Comparison of ENCODE assay signal across 20 cellular contexts in genomic region chr2:97796465-97797126, GRCh38.
DNase-seq lines count a peak whose midpoint lies in the region; ATAC-seq and TF ChIP-seq lines count a peak whose summit lies in the region.
"Had no signal": no experiment of that assay in that cellular context is flagged by ENCODE, and none has a peak within 500 bp of the region (broad histone marks: within the 10 kb centered on the region; RNA-seq: fewer than 3 reads in every experiment).

No MANE protein-coding gene starts in this region.

- peaks cover 69% of the 10 kb centered on the region for H3K36me3 ChIP-seq in lower lobe of right lung

- no peak overlapping the region for H3K4me3 ChIP-seq in lower lobe of right lung
- H3K4me3 ChIP-seq: BLaER1, HAP-1 had no signal

- no peaks in the 10 kb centered on the region for H3K27me3 Mint-ChIP-seq in brain
- H3K27me3 Mint-ChIP-seq: B cell; CD4-positive, CD25-positive, alpha-beta regulatory T cell had no signal

- H3K4me3 Mint-ChIP-seq in brain: no peak overlapping the region
- H3K4me3 Mint-ChIP-seq: B cell; CD4-positive, CD25-positive, alpha-beta regulatory T cell; CD8-positive, alpha-beta T cell; HFFc6 had no signal

- no peaks in the 10 kb centered on the region for H3K9me3 Mint-ChIP-seq in brain
- H3K9me3 Mint-ChIP-seq: CD4-positive, CD25-positive, alpha-beta regulatory T cell; CD8-positive, alpha-beta T cell; HFFc6 had no signal

- intact Hi-C loops in lower lobe of right lung (cut with DNase I): no loop called here

- ATAC-seq in lower lobe of right lung (peak; percentile 66 to 86), HG02642 (IDR thresholded peaks at IDR 0.05; ENCODE audit: poor library complexity, unreplicated experiment) (no peak), left lobe of liver (no peak)
- ATAC-seq: CD8-positive, alpha-beta T cell had no signal

- peak overlapping the region in 3 of 5 experiments; percentile 42 to 60 (median 48) for H3K27ac Mint-ChIP-seq in brain
- H3K27ac Mint-ChIP-seq: B cell; CD4-positive, CD25-positive, alpha-beta regulatory T cell; CD8-positive, alpha-beta T cell; HFFc6 had no signal

- no peaks in the 10 kb centered on the region for H3K27me3 ChIP-seq in lower lobe of right lung (ENCODE audit: low read depth)
- H3K27me3 ChIP-seq: BLaER1 had no signal

- H3K9me3 ChIP-seq in lower lobe of right lung: no peaks in the 10 kb centered on the region
- H3K9me3 ChIP-seq: Caco-2, HAP-1 had no signal

- peak; percentile 3 for DNase-seq in DMS79 treated with DMSO at 0.1 percent for 48 hours (lab: John Stamatoyannopoulos, UW)
- DNase-seq in DMS79 (lab: John Stamatoyannopoulos, UW): no peak
- DNase-seq in lower lobe of right lung: no peak
- DNase-seq in left lobe of liver (ENCODE audit: low spot score): no peak
- DNase-seq in hippocampal formation (lab: John Stamatoyannopoulos, UW): no peak
- DNase-seq in ureter (ENCODE audit: low spot score): no peak
- DNase-seq: Caco-2; CD4-positive, CD25-positive, alpha-beta regulatory T cell; CD8-positive, alpha-beta T cell; DMS153; GF-D8; GOT3; HFFc6 had no signal

- H3K27ac ChIP-seq in lower lobe of right lung: no peak overlapping the region
- H3K27ac ChIP-seq: 22Rv1, BLaER1, C4-2B had no signal

- H3K4me1 ChIP-seq in lower lobe of right lung: peaks cover 4% of the 10 kb centered on the region
- H3K4me1 ChIP-seq: BLaER1, HAP-1 had no signal

- H3K36me3 Mint-ChIP-seq in brain: peaks cover 44% of the 10 kb centered on the region

- TF ChIP-seq CTCF in brain (conservative IDR thresholded peaks at IDR 0.05) (no peak), lower lobe of right lung (IDR thresholded peaks at IDR 0.05) (no peak)

- H3K4me1 Mint-ChIP-seq in brain: no peaks in the 10 kb centered on the region
- H3K4me1 Mint-ChIP-seq: B cell; CD4-positive, CD25-positive, alpha-beta regulatory T cell had no signal

Comparison
In these comparisons a context has a peak if more than half of its experiments do, and no peak if none do; other contexts are left out.
1. ATAC-seq: peak in lower lobe of right lung (2 of 2); none in HG02642 (single experiment) and left lobe of liver (single experiment).